ENCODE assay signal across 1 cellular context in the genomic region with DNA sequence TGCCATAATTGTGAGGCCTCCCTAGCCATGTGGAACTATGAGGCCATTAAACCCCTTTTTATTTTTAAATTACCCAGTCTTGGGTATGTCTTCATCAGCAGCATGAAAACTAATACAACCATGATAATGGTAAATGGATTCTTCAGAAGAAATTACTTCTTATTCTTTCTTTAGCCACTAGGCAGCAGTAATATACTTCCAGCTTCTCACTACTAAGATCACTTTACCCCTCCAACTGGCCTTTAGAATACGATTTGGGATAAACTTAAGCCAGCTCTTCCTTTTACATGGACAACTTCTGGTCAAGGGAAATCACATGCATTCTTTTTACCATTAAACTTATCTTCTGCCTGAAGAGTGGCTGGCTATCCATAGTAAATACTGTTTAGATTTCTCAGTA.
TF ChIP-seq lines count a peak whose summit lies in the region.

No MANE protein-coding gene starts in this region.

TF ChIP-seq in SK-N-SH treated with all-trans-retinoic acid at 6 μM for 48 hours, 23 proteins besides CTCF, POLR2A, EP300 and RAD21 (continued from another document):
- TF ChIP-seq, protein P1, sequence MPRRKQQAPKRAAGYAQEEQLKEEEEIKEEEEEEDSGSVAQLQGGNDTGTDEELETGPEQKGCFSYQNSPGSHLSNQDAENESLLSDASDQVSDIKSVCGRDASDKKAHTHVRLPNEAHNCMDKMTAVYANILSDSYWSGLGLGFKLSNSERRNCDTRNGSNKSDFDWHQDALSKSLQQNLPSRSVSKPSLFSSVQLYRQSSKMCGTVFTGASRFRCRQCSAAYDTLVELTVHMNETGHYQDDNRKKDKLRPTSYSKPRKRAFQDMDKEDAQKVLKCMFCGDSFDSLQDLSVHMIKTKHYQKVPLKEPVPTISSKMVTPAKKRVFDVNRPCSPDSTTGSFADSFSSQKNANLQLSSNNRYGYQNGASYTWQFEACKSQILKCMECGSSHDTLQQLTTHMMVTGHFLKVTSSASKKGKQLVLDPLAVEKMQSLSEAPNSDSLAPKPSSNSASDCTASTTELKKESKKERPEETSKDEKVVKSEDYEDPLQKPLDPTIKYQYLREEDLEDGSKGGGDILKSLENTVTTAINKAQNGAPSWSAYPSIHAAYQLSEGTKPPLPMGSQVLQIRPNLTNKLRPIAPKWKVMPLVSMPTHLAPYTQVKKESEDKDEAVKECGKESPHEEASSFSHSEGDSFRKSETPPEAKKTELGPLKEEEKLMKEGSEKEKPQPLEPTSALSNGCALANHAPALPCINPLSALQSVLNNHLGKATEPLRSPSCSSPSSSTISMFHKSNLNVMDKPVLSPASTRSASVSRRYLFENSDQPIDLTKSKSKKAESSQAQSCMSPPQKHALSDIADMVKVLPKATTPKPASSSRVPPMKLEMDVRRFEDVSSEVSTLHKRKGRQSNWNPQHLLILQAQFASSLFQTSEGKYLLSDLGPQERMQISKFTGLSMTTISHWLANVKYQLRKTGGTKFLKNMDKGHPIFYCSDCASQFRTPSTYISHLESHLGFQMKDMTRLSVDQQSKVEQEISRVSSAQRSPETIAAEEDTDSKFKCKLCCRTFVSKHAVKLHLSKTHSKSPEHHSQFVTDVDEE (CRISPR knock-in tag; IDR thresholded peaks at IDR 0.05), result no peak
- TF ChIP-seq TCF4 (CRISPR knock-in tag; IDR thresholded peaks at IDR 0.05; ENCODE audit: borderline replicate concordance), result no peak
- TF ChIP-seq CSRNP3 (CRISPR knock-in tag; IDR thresholded peaks at IDR 0.05), result no peak
- no peak for TF ChIP-seq ZNF565 (CRISPR knock-in tag; conservative IDR thresholded peaks at IDR 0.05; ENCODE audit: low read depth)
- no peak for TF ChIP-seq GLIS3 (CRISPR knock-in tag; IDR thresholded peaks at IDR 0.05)
- no peak for TF ChIP-seq RARB (CRISPR knock-in tag; IDR thresholded peaks at IDR 0.05)
- no peak for TF ChIP-seq ZC3H10 (CRISPR knock-in tag; IDR thresholded peaks at IDR 0.05)
- TF ChIP-seq, protein P2, sequence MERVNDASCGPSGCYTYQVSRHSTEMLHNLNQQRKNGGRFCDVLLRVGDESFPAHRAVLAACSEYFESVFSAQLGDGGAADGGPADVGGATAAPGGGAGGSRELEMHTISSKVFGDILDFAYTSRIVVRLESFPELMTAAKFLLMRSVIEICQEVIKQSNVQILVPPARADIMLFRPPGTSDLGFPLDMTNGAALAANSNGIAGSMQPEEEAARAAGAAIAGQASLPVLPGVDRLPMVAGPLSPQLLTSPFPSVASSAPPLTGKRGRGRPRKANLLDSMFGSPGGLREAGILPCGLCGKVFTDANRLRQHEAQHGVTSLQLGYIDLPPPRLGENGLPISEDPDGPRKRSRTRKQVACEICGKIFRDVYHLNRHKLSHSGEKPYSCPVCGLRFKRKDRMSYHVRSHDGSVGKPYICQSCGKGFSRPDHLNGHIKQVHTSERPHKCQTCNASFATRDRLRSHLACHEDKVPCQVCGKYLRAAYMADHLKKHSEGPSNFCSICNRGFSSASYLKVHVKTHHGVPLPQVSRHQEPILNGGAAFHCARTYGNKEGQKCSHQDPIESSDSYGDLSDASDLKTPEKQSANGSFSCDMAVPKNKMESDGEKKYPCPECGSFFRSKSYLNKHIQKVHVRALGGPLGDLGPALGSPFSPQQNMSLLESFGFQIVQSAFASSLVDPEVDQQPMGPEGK (CRISPR knock-in tag; IDR thresholded peaks at IDR 0.05; ENCODE audit: borderline replicate concordance), result no peak
TF ChIP-seq in SK-N-SH treated with all-trans-retinoic acid at 6 μM for 48 hours: peak in this region for 0.
